2 cellular contexts compared by ENCODE assay signal in the genomic region with DNA sequence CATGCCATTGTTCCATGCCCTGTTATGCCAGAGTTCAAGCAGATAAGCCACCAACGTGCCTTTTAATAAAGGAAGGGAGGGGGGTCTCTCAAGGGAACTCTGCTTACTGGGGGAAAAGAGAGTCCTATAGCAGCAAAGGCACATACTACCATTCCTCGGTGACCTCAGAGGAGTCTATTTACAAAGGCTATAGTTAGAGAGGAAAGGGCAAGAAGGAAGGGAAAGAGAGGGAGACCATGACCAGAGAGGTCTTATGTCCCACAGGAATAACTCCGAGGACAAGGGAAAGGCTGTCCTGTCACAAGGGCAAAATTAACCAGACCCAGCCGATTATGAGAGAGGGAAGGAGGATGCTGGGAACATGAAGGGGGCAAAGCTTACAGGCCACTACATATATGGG.
TF ChIP-seq lines count a peak whose summit lies in the region.

No MANE protein-coding gene starts in this region.

TF ChIP-seq in liver, 16 proteins besides CTCF, POLR2A, EP300 and RAD21 (continued from another document):
- TF ChIP-seq RXRA (IDR thresholded peaks at IDR 0.05) = peak in 1 of 2 donors; percentile 13
TF ChIP-seq in liver: peak in this region for 2.

TF ChIP-seq in HepG2, 621 proteins besides CTCF, POLR2A, EP300 and RAD21 (continued from another document):
- TF ChIP-seq SIX4 (CRISPR knock-in tag; IDR thresholded peaks at IDR 0.05) (no peak), SETDB1 (CRISPR knock-in tag; IDR thresholded peaks at IDR 0.05; ENCODE audit: borderline replicate concordance) (no peak), ZNF879 (CRISPR knock-in tag; IDR thresholded peaks at IDR 0.05) (no peak), XBP1 (CRISPR knock-in tag; IDR thresholded peaks at IDR 0.05) (no peak), KLF16 (CRISPR knock-in tag; IDR thresholded peaks at IDR 0.05) (no peak), ATF1 (CRISPR knock-in tag; IDR thresholded peaks at IDR 0.05) (no peak), KDM1A (CRISPR knock-in tag; IDR thresholded peaks at IDR 0.05) (no peak), ZNF780A (CRISPR knock-in tag; IDR thresholded peaks at IDR 0.05) (no peak), NFIB (CRISPR knock-in tag; IDR thresholded peaks at IDR 0.05; ENCODE audit: borderline replicate concordance) (no peak), MEIS2 (CRISPR knock-in tag; IDR thresholded peaks at IDR 0.05) (no peak)
